8 cellular contexts compared by ENCODE assay signal in genomic region chrX:154020500-154021115, GRCh38. TPM values are rescaled to one million over a fixed set of nuclear protein-coding genes. Genes with fewer than 3 reads are reported as not detected.
DNase-seq lines count a peak whose midpoint lies in the region; ATAC-seq, FAIRE-seq and TF ChIP-seq lines count a peak whose summit lies in the region.

No MANE protein-coding gene starts in this region.

- TSS peak; percentile 89 for BruUV-seq in HepG2 (replicated peaks; lab: Mats Ljungman, UMichigan)

- no peaks in the 10 kb centered on the region for H3K9me3 Mint-ChIP-seq in activated naive CD8-positive, alpha-beta T cell treated with anti-CD3 and anti-CD28 coated beads, Interleukin-2, amount 50 U/mL, for 24 hours

- no peak for DNase-seq in activated naive CD8-positive, alpha-beta T cell treated with anti-CD3 and anti-CD28 coated beads, Interleukin-2, amount 50 U/mL, for 24 hours
- DNase-seq in HepG2 (ENCODE audit: low spot score) (no peak), upper lobe of left lung (no peak), AG08396 (ENCODE audit: low spot score) (no peak)

- no peak for TF ChIP-seq CTCF in HepG2 (CRISPR knock-in tag; IDR thresholded peaks at IDR 0.05)
- no peak for TF ChIP-seq CTCF in upper lobe of left lung (IDR thresholded peaks at IDR 0.05)

- peak overlapping the region; percentile 78 for H3K4me2 ChIP-seq in HepG2 (ENCODE audit: low read depth, low read length)

- WGBS in HepG2 (ENCODE audit: low lambda C conversion rate) = no CpG with 5 or more reads among the region's 12 CpGs
- 56% methylated on average over 12 of the region's 12 CpGs; no CpG with 5 or more reads in 1 of the 2 donors for WGBS in upper lobe of left lung, 2 donors

- intact Hi-C loops in HepG2 (cut with micrococcal nuclease; ENCODE audit: unreplicated experiment) = loop anchor here (2.0 kb wide), 1 partner anchor 36 kb away; no protein-coding TSS in a partner anchor

- peaks cover 10% of the 10 kb centered on the region for H3K36me3 Mint-ChIP-seq in activated naive CD8-positive, alpha-beta T cell treated with anti-CD3 and anti-CD28 coated beads, Interleukin-2, amount 50 U/mL, for 24 hours (ENCODE audit: low read depth)

- H3K9ac ChIP-seq in HepG2 (ENCODE audit: insufficient read depth, low read depth, low read length) = peak overlapping the region; percentile 82

- H3K4me1 Mint-ChIP-seq in activated naive CD8-positive, alpha-beta T cell treated with anti-CD3 and anti-CD28 coated beads, Interleukin-2, amount 50 U/mL, for 24 hours = peaks cover 18% of the 10 kb centered on the region

- H3K27me3 ChIP-seq in ACC112 (ENCODE audit: insufficient read depth, low read length) (no peaks in the 10 kb centered on the region), HepG2 (ENCODE audit: control insufficient read depth in 1 of 2, insufficient read depth in 2 of 2, low read length in 2 of 2) (no peaks in the 10 kb centered on the region), upper lobe of left lung (no peaks in the 10 kb centered on the region)

- H3K4me3 Mint-ChIP-seq in activated naive CD8-positive, alpha-beta T cell treated with anti-CD3 and anti-CD28 coated beads, Interleukin-2, amount 50 U/mL, for 24 hours = peak overlapping the region; percentile 89

- no peaks in the 10 kb centered on the region for H3K9me3 ChIP-seq in HepG2 (ENCODE audit: low read length)
- H3K9me3 ChIP-seq in upper lobe of left lung = no peaks in the 10 kb centered on the region

- ATAC-seq in HG03354 (IDR thresholded peaks at IDR 0.05; ENCODE audit: poor library complexity, severe bottlenecking, unreplicated experiment) (peak; percentile 3), HepG2 (peak; percentile 4), upper lobe of left lung (ENCODE audit: low FRiP score in 2 of 2) (peak in 1 of 2 donors; percentile 37), HG03025 (IDR thresholded peaks at IDR 0.05; ENCODE audit: low FRiP score, unreplicated experiment) (no peak), GM19467 (IDR thresholded peaks at IDR 0.05; ENCODE audit: unreplicated experiment) (no peak)
- peak; percentile 9 for ATAC-seq in activated naive CD8-positive, alpha-beta T cell treated with anti-CD3 and anti-CD28 coated beads, Interleukin-2, amount 50 U/mL, for 24 hours

- CTCF ChIA-PET in HepG2 (lab: Yijun Ruan, JAX; ENCODE audit: low intra/inter-chr PET ratio, low total read pairs) = no interaction called here

- H3K4me3 ChIP-seq in ACC112 (ENCODE audit: low read depth, low read length) (peak overlapping the region; percentile 80), HepG2 (replicated peaks in 1 of 3; ENCODE audit: insufficient read depth in 1 of 3, low read depth in 2 of 3, low read length in 3 of 3) (peak overlapping the region; percentile 59 to 78 (median 77)), upper lobe of left lung (peak overlapping the region in 3 of 4 donors; percentile 63 to 72 (median 67))

- POLR2A ChIA-PET in HepG2 (lab: Yijun Ruan, JAX) = interaction anchor here (0.8 to 1.8 kb wide), 6 partner anchors 8 to 92 kb away, joined by 3 to 6 read pairs (median 4); no protein-coding TSS in a partner anchor

- H3K27ac ChIP-seq in ACC112 (ENCODE audit: low read depth, low read length) = peak overlapping the region; percentile 90
- peak overlapping the region; percentile 69 for H3K27ac ChIP-seq in HepG2 (ENCODE audit: extremely low read length, insufficient read depth, low read length)
- H3K27ac ChIP-seq in upper lobe of left lung = peak overlapping the region; percentile 85 to 95 (median 91)

- TF ChIP-seq EP300 in HepG2 (IDR thresholded peaks at IDR 0.05; ENCODE audit: low read depth in 2 of 2, low read length in 2 of 2) = no peak
- TF ChIP-seq EP300 in HepG2 (CRISPR knock-in tag; IDR thresholded peaks at IDR 0.05; ENCODE audit: borderline replicate concordance) = no peak
- TF ChIP-seq EP300 in upper lobe of left lung (IDR thresholded peaks at IDR 0.05) = no peak

- H4K20me1 ChIP-seq in HepG2 (ENCODE audit: insufficient read depth, low read length) = no peaks in the 10 kb centered on the region

- no peak for FAIRE-seq in HepG2 (lab: Jason Lieb, UNC)

- H3K79me2 ChIP-seq in ACC112 (ENCODE audit: control insufficient read depth, insufficient read depth, low read length, unreplicated experiment) = peaks cover 32% of the 10 kb centered on the region
- peaks cover 15% of the 10 kb centered on the region for H3K79me2 ChIP-seq in HepG2 (ENCODE audit: insufficient read depth, low read length)

- no peak for TF ChIP-seq POLR2A in HepG2 (IDR thresholded peaks at IDR 0.05; ENCODE audit: insufficient read depth in 1 of 2, low read depth in 2 of 2, low read length in 2 of 2)
- TF ChIP-seq POLR2A in upper lobe of left lung (IDR thresholded peaks at IDR 0.05) = no peak

- in situ Hi-C loops in HepG2 (cut with HindIII; ENCODE audit: extremely low pct_ligation_motif_present, low pct_unique_long_range_greater_than_20kb) = no loop called here

- no peak overlapping the region for H2AFZ ChIP-seq in ACC112 (ENCODE audit: low read length, unreplicated experiment)
- no peak overlapping the region for H2AFZ ChIP-seq in HepG2 (ENCODE audit: low read length)

- H3K27me3 Mint-ChIP-seq in activated naive CD8-positive, alpha-beta T cell treated with anti-CD3 and anti-CD28 coated beads, Interleukin-2, amount 50 U/mL, for 24 hours = no peaks in the 10 kb centered on the region

- peaks cover 21% of the 10 kb centered on the region for H3K4me1 ChIP-seq in ACC112 (ENCODE audit: control insufficient read depth, insufficient read depth, low read length, unreplicated experiment)
- H3K4me1 ChIP-seq in HepG2 (ENCODE audit: insufficient read depth, low read length) = peaks cover 44% of the 10 kb centered on the region
- H3K4me1 ChIP-seq in upper lobe of left lung = peaks cover 0 to 29% (median 7%) of the 10 kb centered on the region in 4 donors

- TF ChIP-seq RAD21 in HepG2 (CRISPR knock-in tag; IDR thresholded peaks at IDR 0.05) = no peak

- no peaks in the 10 kb centered on the region for H3K36me3 ChIP-seq in ACC112 (ENCODE audit: insufficient read depth, low read length)
- H3K36me3 ChIP-seq in HepG2 (replicated peaks in 1 of 2; ENCODE audit: control insufficient read depth in 1 of 2, insufficient read depth in 2 of 2, low read length in 2 of 2) = peaks cover 0 to 7% of the 10 kb centered on the region in 2 experiments; a peak in 1 of 5 replicates
- H3K36me3 ChIP-seq in upper lobe of left lung = peaks cover 0 to 22% (median 5%) of the 10 kb centered on the region in 4 donors

- H3K27ac Mint-ChIP-seq in activated naive CD8-positive, alpha-beta T cell treated with anti-CD3 and anti-CD28 coated beads, Interleukin-2, amount 50 U/mL, for 24 hours = peak overlapping the region; percentile 89

RNA-seq across cellular contexts. Expression of gene IRAK1, which starts 0.9 kb away (rescaled TPM):
- total RNA-seq in HepG2 (2016; rRNA removed; fragmentation: Illumina TruSeq; extraction: Trizol) (69.8 and 77.3 TPM in 2 replicates), upper lobe of left lung (100 to 1,000 TPM in 4 of 6 donors, 10 to 100 TPM in 2; 49.4 to 236 (median 125) TPM)
- 104 and 121 TPM in 2 replicates for total RNA-seq in HepG2 (2016; cell fraction: cytosol; rRNA removed; fragmentation: Illumina TruSeq; extraction: Trizol; ENCODE audit: low read depth)
- 57.7 and 81.1 TPM in 2 replicates for total RNA-seq in HepG2 (2016; cell fraction: insoluble cytoplasmic fraction; rRNA removed; fragmentation: Illumina TruSeq; extraction: Trizol)
- total RNA-seq in HepG2 (2016; cell fraction: membrane; rRNA removed; fragmentation: Illumina TruSeq; extraction: Trizol) = 244 and 255 TPM in 2 replicates
- total RNA-seq in HepG2 (2016; cell fraction: nucleus; rRNA removed; fragmentation: Illumina TruSeq; extraction: Trizol) = 35.1 and 36.4 TPM in 2 replicates
- 57.7 and 83.5 TPM in 2 replicates for polyA plus RNA-seq in HepG2 (2011; rRNA removed)
- 47.6 and 67.3 TPM in 2 replicates for polyA plus RNA-seq in HepG2 (2011; cell fraction: cytosol; rRNA removed)
- polyA plus RNA-seq in HepG2 (2011; cell fraction: nucleus; rRNA removed) = 59.5 and 63.5 TPM in 2 replicates
- polyA plus RNA-seq in HepG2 (2012) = 65.5 and 87.1 TPM in 2 replicates
- polyA plus RNA-seq in HepG2 (2016; cell fraction: cytosol; fragmentation: Illumina TruSeq; extraction: Trizol; ENCODE audit: low read depth) = 148 and 150 TPM in 2 replicates
- 80.3 and 99.3 TPM in 2 replicates for polyA plus RNA-seq in HepG2 (2016; cell fraction: insoluble cytoplasmic fraction; fragmentation: Illumina TruSeq; extraction: Trizol; ENCODE audit: low read depth)
- 244 and 277 TPM in 2 replicates for polyA plus RNA-seq in HepG2 (2016; cell fraction: membrane; fragmentation: Illumina TruSeq; extraction: Trizol; ENCODE audit: low read depth)
- polyA plus RNA-seq in HepG2 (2016; cell fraction: nucleus; fragmentation: Illumina TruSeq; extraction: Trizol; ENCODE audit: insufficient read depth, low read depth) = 93.5 and 94.6 TPM in 2 replicates
- 195 and 354 TPM in 2 replicates for polyA minus RNA-seq in HepG2 (2011; rRNA and poly(A)+ RNA removed; ENCODE audit: low replicate concordance)
- 79.8 and 83.1 TPM in 2 replicates for polyA minus RNA-seq in HepG2 (2011; cell fraction: cytosol; rRNA and poly(A)+ RNA removed)
- polyA minus RNA-seq in HepG2 (2011; cell fraction: nucleus; rRNA and poly(A)+ RNA removed) = 16.6 and 21.8 TPM in 2 replicates

RNA-seq across cellular contexts. Expression of gene TMEM187, which starts 48.1 kb away (rescaled TPM):
- total RNA-seq in HepG2 (2016; rRNA removed; fragmentation: Illumina TruSeq; extraction: Trizol) (1.7 and 2.2 TPM in 2 replicates), upper lobe of left lung (10 to 100 TPM in 2 of 6 donors, 1 to 10 TPM in 4; 2.1 to 17.7 (median 5.0) TPM)
- 0.40 and 0.53 TPM in 2 replicates for total RNA-seq in HepG2 (2016; cell fraction: cytosol; rRNA removed; fragmentation: Illumina TruSeq; extraction: Trizol; ENCODE audit: low read depth)
- total RNA-seq in HepG2 (2016; cell fraction: insoluble cytoplasmic fraction; rRNA removed; fragmentation: Illumina TruSeq; extraction: Trizol) = 2.0 and 3.2 TPM in 2 replicates
- 1.1 and 1.3 TPM in 2 replicates for total RNA-seq in HepG2 (2016; cell fraction: membrane; rRNA removed; fragmentation: Illumina TruSeq; extraction: Trizol)
- 2.5 and 3.6 TPM in 2 replicates for total RNA-seq in HepG2 (2016; cell fraction: nucleus; rRNA removed; fragmentation: Illumina TruSeq; extraction: Trizol)
- polyA plus RNA-seq in HepG2 (2011; rRNA removed) = 6.2 and 6.7 TPM in 2 replicates
- polyA plus RNA-seq in HepG2 (2011; cell fraction: cytosol; rRNA removed) = 7.0 and 11.0 TPM in 2 replicates
- 4.7 and 4.8 TPM in 2 replicates for polyA plus RNA-seq in HepG2 (2011; cell fraction: nucleus; rRNA removed)
- 5.0 and 5.4 TPM in 2 replicates for polyA plus RNA-seq in HepG2 (2012)
- polyA plus RNA-seq in HepG2 (2016; cell fraction: cytosol; fragmentation: Illumina TruSeq; extraction: Trizol; ENCODE audit: low read depth) = 0.63 and 0.91 TPM in 2 replicates
- 1.3 and 2.0 TPM in 2 replicates for polyA plus RNA-seq in HepG2 (2016; cell fraction: insoluble cytoplasmic fraction; fragmentation: Illumina TruSeq; extraction: Trizol; ENCODE audit: low read depth)
- 0.69 and 1.2 TPM in 2 replicates for polyA plus RNA-seq in HepG2 (2016; cell fraction: membrane; fragmentation: Illumina TruSeq; extraction: Trizol; ENCODE audit: low read depth)
- polyA plus RNA-seq in HepG2 (2016; cell fraction: nucleus; fragmentation: Illumina TruSeq; extraction: Trizol; ENCODE audit: insufficient read depth, low read depth) = 3.0 and 3.8 TPM in 2 replicates
- polyA minus RNA-seq in HepG2 (2011; rRNA and poly(A)+ RNA removed; ENCODE audit: low replicate concordance) = 9.2 and 13.1 TPM in 2 replicates
- 3.5 and 3.7 TPM in 2 replicates for polyA minus RNA-seq in HepG2 (2011; cell fraction: cytosol; rRNA and poly(A)+ RNA removed)
- 1.4 and 3.5 TPM in 2 replicates for polyA minus RNA-seq in HepG2 (2011; cell fraction: nucleus; rRNA and poly(A)+ RNA removed)

RNA-seq across cellular contexts. Expression of gene HCFC1, which starts 49.0 kb away (rescaled TPM):
- total RNA-seq in HepG2 (2016; rRNA removed; fragmentation: Illumina TruSeq; extraction: Trizol) (17.8 and 24.0 TPM in 2 replicates), upper lobe of left lung (10 to 100 TPM; 40.8 to 78.9 (median 52.2) TPM)
- 3.1 and 3.2 TPM in 2 replicates for total RNA-seq in HepG2 (2016; cell fraction: cytosol; rRNA removed; fragmentation: Illumina TruSeq; extraction: Trizol; ENCODE audit: low read depth)
- total RNA-seq in HepG2 (2016; cell fraction: insoluble cytoplasmic fraction; rRNA removed; fragmentation: Illumina TruSeq; extraction: Trizol) = 18.3 and 20.3 TPM in 2 replicates
- total RNA-seq in HepG2 (2016; cell fraction: membrane; rRNA removed; fragmentation: Illumina TruSeq; extraction: Trizol) = 11.9 and 12.8 TPM in 2 replicates
- total RNA-seq in HepG2 (2016; cell fraction: nucleus; rRNA removed; fragmentation: Illumina TruSeq; extraction: Trizol) = 17.9 and 21.9 TPM in 2 replicates
- 5.8 TPM in 2 replicates for polyA plus RNA-seq in HepG2 (2011; rRNA removed)
- 4.6 and 5.7 TPM in 2 replicates for polyA plus RNA-seq in HepG2 (2011; cell fraction: cytosol; rRNA removed)
- polyA plus RNA-seq in HepG2 (2011; cell fraction: nucleus; rRNA removed) = 27.7 and 34.4 TPM in 2 replicates
- 18.3 and 21.2 TPM in 2 replicates for polyA plus RNA-seq in HepG2 (2012)
- 2.2 and 2.6 TPM in 2 replicates for polyA plus RNA-seq in HepG2 (2016; cell fraction: cytosol; fragmentation: Illumina TruSeq; extraction: Trizol; ENCODE audit: low read depth)
- polyA plus RNA-seq in HepG2 (2016; cell fraction: insoluble cytoplasmic fraction; fragmentation: Illumina TruSeq; extraction: Trizol; ENCODE audit: low read depth) = 32.5 and 46.4 TPM in 2 replicates
- 7.0 and 9.4 TPM in 2 replicates for polyA plus RNA-seq in HepG2 (2016; cell fraction: membrane; fragmentation: Illumina TruSeq; extraction: Trizol; ENCODE audit: low read depth)
- polyA plus RNA-seq in HepG2 (2016; cell fraction: nucleus; fragmentation: Illumina TruSeq; extraction: Trizol; ENCODE audit: insufficient read depth, low read depth) = 60.1 and 68.4 TPM in 2 replicates
- 16.9 and 25.4 TPM in 2 replicates for polyA minus RNA-seq in HepG2 (2011; rRNA and poly(A)+ RNA removed; ENCODE audit: low replicate concordance)
- 17.9 and 19.6 TPM in 2 replicates for polyA minus RNA-seq in HepG2 (2011; cell fraction: cytosol; rRNA and poly(A)+ RNA removed)
- polyA minus RNA-seq in HepG2 (2011; cell fraction: nucleus; rRNA and poly(A)+ RNA removed) = 10.3 and 14.4 TPM in 2 replicates

Comparison
In these comparisons a context has a peak if more than half of its experiments do, and no peak if none do; other contexts are left out.
1. ATAC-seq: peak in HG03354 (single experiment), activated naive CD8-positive, alpha-beta T cell treated with anti-CD3 and anti-CD28 coated beads, Interleukin-2, amount 50 U/mL, for 24 hours (single experiment) and HepG2 (single experiment); none in HG03025 (single experiment) and GM19467 (single experiment).
2. Peak in every context shown above with its lines, with median percentiles within 50 percentile points of each other: H3K27ac ChIP-seq and H3K4me3 ChIP-seq.